Comparison of ENCODE assay signal across 24 cellular contexts in genomic region chr17:28857848-28858360, GRCh38. TPM values are rescaled to one million over a fixed set of nuclear protein-coding genes. Genes with fewer than 3 reads are reported as not detected.
DNase-seq lines count a peak whose midpoint lies in the region; ATAC-seq and TF ChIP-seq lines count a peak whose summit lies in the region.
"Had no signal": no experiment of that assay in that cellular context is flagged by ENCODE, and none has a peak within 500 bp of the region (broad histone marks: within the 10 kb centered on the region; RNA-seq: fewer than 3 reads in every experiment).

No MANE protein-coding gene starts in this region.

- no peak overlapping the region for H3K27ac ChIP-seq in prostate gland
- H3K27ac ChIP-seq: BLaER1 treated with 17β-estradiol and CSF1 and Interleukin-3, amounts not matched to agents 10 nM and 100 nM; heart right ventricle; PC-9; upper lobe of left lung had no signal

- no peak for TF ChIP-seq POLR2A in prostate gland (IDR thresholded peaks at IDR 0.05)

- no peaks in the 10 kb centered on the region for H3K9me3 Mint-ChIP-seq in activated naive CD4-positive, alpha-beta T cell treated with anti-CD3 and anti-CD28 coated beads for 36 hours
- no peaks in the 10 kb centered on the region for H3K9me3 Mint-ChIP-seq in activated CD4-positive, alpha-beta memory T cell treated with anti-CD3 and anti-CD28 coated beads, Interleukin-2, amount 10 ng/mL, durations not matched to agents 7 days and 5 days
- H3K9me3 Mint-ChIP-seq in brain: peaks cover 0 to 3% (median 0%) of the 10 kb centered on the region in 5 experiments
- no peaks in the 10 kb centered on the region for H3K9me3 Mint-ChIP-seq in stimulated activated naive B cell treated with anti-CD40 and anti-IgM and Interleukin-4, amounts not matched to agents 10 μg/mL and 1 μg/mL and 100 μg/mL, for 72 hours

- H3K36me3 ChIP-seq in prostate gland: peaks cover 3 to 11% of the 10 kb centered on the region in 2 donors

- CTCF ChIA-PET in activated naive CD4-positive, alpha-beta T cell treated with anti-CD3 and anti-CD28 coated beads for 36 hours (lab: Charles Lee): interaction anchor here (1.1 to 2.3 kb wide), 3 partner anchors 9 to 94 kb away, joined by 3 to 11 read pairs (median 5); no protein-coding TSS in a partner anchor
- CTCF ChIA-PET in activated CD4-positive, alpha-beta memory T cell treated with anti-CD3 and anti-CD28 coated beads, Interleukin-2, amount 10 ng/mL, durations not matched to agents 7 days and 5 days (lab: Charles Lee): interaction anchor here (1.1 to 2.1 kb wide), 2 partner anchors 9 to 13 kb away, joined by 5 read pairs; no protein-coding TSS in a partner anchor

- H3K27ac Mint-ChIP-seq in activated naive CD4-positive, alpha-beta T cell treated with anti-CD3 and anti-CD28 coated beads for 36 hours: peak overlapping the region; percentile 57
- no peak overlapping the region for H3K27ac Mint-ChIP-seq in activated CD4-positive, alpha-beta memory T cell treated with anti-CD3 and anti-CD28 coated beads, Interleukin-2, amount 10 ng/mL, durations not matched to agents 7 days and 5 days
- H3K27ac Mint-ChIP-seq in brain: no peak overlapping the region
- peak overlapping the region; percentile 89 for H3K27ac Mint-ChIP-seq in stimulated activated naive B cell treated with anti-CD40 and anti-IgM and Interleukin-4, amounts not matched to agents 10 μg/mL and 1 μg/mL and 100 μg/mL, for 72 hours

- no peaks in the 10 kb centered on the region for H3K27me3 ChIP-seq in prostate gland (replicated peaks; ENCODE audit: insufficient read depth)
- H3K27me3 ChIP-seq: BLaER1 treated with 17β-estradiol and CSF1 and Interleukin-3, amounts not matched to agents 10 nM and 100 nM; heart right ventricle; upper lobe of left lung had no signal

- no peak overlapping the region for H3K4me3 ChIP-seq in prostate gland
- H3K4me3 ChIP-seq: BLaER1 treated with 17β-estradiol and CSF1 and Interleukin-3, amounts not matched to agents 10 nM and 100 nM; heart right ventricle; PC-9; upper lobe of left lung had no signal

- H3K4me3 Mint-ChIP-seq in activated naive CD4-positive, alpha-beta T cell treated with anti-CD3 and anti-CD28 coated beads for 36 hours: no peak overlapping the region
- H3K4me3 Mint-ChIP-seq in activated CD4-positive, alpha-beta memory T cell treated with anti-CD3 and anti-CD28 coated beads, Interleukin-2, amount 10 ng/mL, durations not matched to agents 7 days and 5 days: peak overlapping the region; percentile 42
- H3K4me3 Mint-ChIP-seq in brain: peak overlapping the region in 4 of 5 experiments; percentile 54 to 85 (median 65)
- peak overlapping the region in 1 of 2 donors; percentile 41 for H3K4me3 Mint-ChIP-seq in stimulated activated naive B cell treated with anti-CD40 and anti-IgM and Interleukin-4, amounts not matched to agents 10 μg/mL and 1 μg/mL and 100 μg/mL, for 72 hours

- POLR2A ChIA-PET in activated CD4-positive, alpha-beta memory T cell treated with anti-CD3 and anti-CD28 coated beads, Interleukin-2, amount 10 ng/mL, durations not matched to agents 7 days and 5 days (lab: Charles Lee): interaction anchor here (1.4 to 1.7 kb wide), 2 partner anchors 15 to 44 kb away, joined by 3 to 4 read pairs; partner anchors contain the start of gene FAM222B

- H3K4me1 ChIP-seq in prostate gland (replicated peaks): peaks cover 5% of the 10 kb centered on the region

- WGBS in prostate gland: 96% methylated on average over 1 of the region's 1 CpG

- peaks cover 25% of the 10 kb centered on the region for H3K4me1 Mint-ChIP-seq in activated naive CD4-positive, alpha-beta T cell treated with anti-CD3 and anti-CD28 coated beads for 36 hours (ENCODE audit: low read depth)
- H3K4me1 Mint-ChIP-seq in activated CD4-positive, alpha-beta memory T cell treated with anti-CD3 and anti-CD28 coated beads, Interleukin-2, amount 10 ng/mL, durations not matched to agents 7 days and 5 days: peaks cover 30% of the 10 kb centered on the region
- H3K4me1 Mint-ChIP-seq in brain: peaks cover 18% of the 10 kb centered on the region
- H3K4me1 Mint-ChIP-seq in stimulated activated naive B cell treated with anti-CD40 and anti-IgM and Interleukin-4, amounts not matched to agents 10 μg/mL and 1 μg/mL and 100 μg/mL, for 72 hours: peaks cover 22 to 31% of the 10 kb centered on the region in 2 donors

- TF ChIP-seq CTCF in brain (conservative IDR thresholded peaks at IDR 0.05): no peak
- no peak for TF ChIP-seq CTCF in prostate gland (IDR thresholded peaks at IDR 0.05)

- ATAC-seq in stimulated activated naive B cell treated with anti-CD40 and anti-IgM and Interleukin-4, amounts not matched to agents 10 μg/mL and 1 μg/mL and 100 μg/mL, for 72 hours (replicated peaks): peak; percentile 31 to 41
- ATAC-seq: heart right ventricle, Right ventricle myocardium inferior had no signal

- H3K9me3 ChIP-seq in prostate gland: no peaks in the 10 kb centered on the region
- H3K9me3 ChIP-seq: BLaER1 treated with 17β-estradiol and CSF1 and Interleukin-3, amounts not matched to agents 10 nM and 100 nM; Caco-2; heart right ventricle; SK-N-SH; upper lobe of left lung had no signal

- H3K36me3 Mint-ChIP-seq in activated naive CD4-positive, alpha-beta T cell treated with anti-CD3 and anti-CD28 coated beads for 36 hours (ENCODE audit: low read depth): peaks cover 23% of the 10 kb centered on the region
- H3K36me3 Mint-ChIP-seq in activated CD4-positive, alpha-beta memory T cell treated with anti-CD3 and anti-CD28 coated beads, Interleukin-2, amount 10 ng/mL, durations not matched to agents 7 days and 5 days (ENCODE audit: low read depth): peaks cover 33% of the 10 kb centered on the region
- H3K36me3 Mint-ChIP-seq in brain: peaks cover 29% of the 10 kb centered on the region
- peaks cover 39 to 55% of the 10 kb centered on the region in 2 donors for H3K36me3 Mint-ChIP-seq in stimulated activated naive B cell treated with anti-CD40 and anti-IgM and Interleukin-4, amounts not matched to agents 10 μg/mL and 1 μg/mL and 100 μg/mL, for 72 hours

- no peaks in the 10 kb centered on the region for H3K27me3 Mint-ChIP-seq in activated naive CD4-positive, alpha-beta T cell treated with anti-CD3 and anti-CD28 coated beads for 36 hours (ENCODE audit: low read depth)
- no peaks in the 10 kb centered on the region for H3K27me3 Mint-ChIP-seq in activated CD4-positive, alpha-beta memory T cell treated with anti-CD3 and anti-CD28 coated beads, Interleukin-2, amount 10 ng/mL, durations not matched to agents 7 days and 5 days
- peaks cover 9% of the 10 kb centered on the region for H3K27me3 Mint-ChIP-seq in brain
- H3K27me3 Mint-ChIP-seq in stimulated activated naive B cell treated with anti-CD40 and anti-IgM and Interleukin-4, amounts not matched to agents 10 μg/mL and 1 μg/mL and 100 μg/mL, for 72 hours: no peaks in the 10 kb centered on the region

- intact Hi-C loops in activated naive CD4-positive, alpha-beta T cell treated with anti-CD3 and anti-CD28 coated beads for 36 hours (cut with micrococcal nuclease): no loop called here
- intact Hi-C loops in prostate gland (cut with DNase I): loop anchor here (10.0 kb wide), 1 partner anchor 93 kb away; no protein-coding TSS in a partner anchor

- no peak for DNase-seq in activated naive CD4-positive, alpha-beta T cell treated with anti-CD3 and anti-CD28 coated beads for 36 hours
- DNase-seq in activated naive CD4-positive, alpha-beta T cell treated with anti-CD3 and anti-CD28 coated beads, Interleukin-2, amount 50 U/mL, for 16 hours: no peak
- DNase-seq in activated CD4-positive, alpha-beta memory T cell treated with anti-CD3 and anti-CD28 coated beads, Interleukin-2, amount 10 ng/mL, durations not matched to agents 7 days and 5 days: no peak
- DNase-seq in stimulated activated naive B cell treated with anti-CD40 and anti-IgM and Interleukin-4, amounts not matched to agents 10 μg/mL and 1 μg/mL and 100 μg/mL, for 72 hours: peak; percentile 26
- no peak for DNase-seq in prostate gland (ENCODE audit: low spot score)
- DNase-seq in D341Med (ENCODE audit: low spot score): no peak
- DNase-seq: activated gamma-delta T cell; amygdala; Caco-2; DMS79; foreskin melanocyte; HCEC 1CT; heart right ventricle; NCI-H1436; NCI-H2081 treated with DMSO at 0.1 percent for 48 hours; NCI-H2227 treated with DMSO at 0.1 percent for 48 hours; NCI-H69; PC-9; SK-N-SH; stimulated activated CD4-positive, alpha-beta T cell treated with anti-CD3 and anti-CD28 coated beads, Interleukin-4, amount 100 ng/mL, for 1 hour; upper lobe of left lung had no signal

RNA-seq across cellular contexts. Expression of gene ERAL1, which starts 3.1 kb away (rescaled TPM):
- total RNA-seq in activated naive CD4-positive, alpha-beta T cell treated with anti-CD3 and anti-CD28 coated beads for 36 hours: 10 to 100 TPM; 51.2 to 60.4 TPM
- 10 to 100 TPM; 34.6 to 35.2 TPM for total RNA-seq in activated CD4-positive, alpha-beta memory T cell treated with anti-CD3 and anti-CD28 coated beads, Interleukin-2, amount 10 ng/mL, durations not matched to agents 7 days and 5 days
- 91.1 TPM for polyA plus RNA-seq in brain (ENCODE audit: insufficient read depth, low read depth, low replicate concordance)
- 10 to 100 TPM; 49.9 to 70.8 TPM for total RNA-seq in prostate gland

RNA-seq across cellular contexts. Expression of gene FAM222B, which starts 15.3 kb away (rescaled TPM):
- total RNA-seq in activated naive CD4-positive, alpha-beta T cell treated with anti-CD3 and anti-CD28 coated beads for 36 hours: 10 to 100 TPM; 11.2 TPM
- 10 to 100 TPM; 15.5 to 17.1 TPM for total RNA-seq in activated CD4-positive, alpha-beta memory T cell treated with anti-CD3 and anti-CD28 coated beads, Interleukin-2, amount 10 ng/mL, durations not matched to agents 7 days and 5 days
- polyA plus RNA-seq in brain (ENCODE audit: insufficient read depth, low read depth, low replicate concordance): 32.3 TPM
- 10 to 100 TPM; 14.9 to 48.9 TPM for total RNA-seq in prostate gland

RNA-seq across cellular contexts. Expression of gene FLOT2, which starts 39.6 kb away (rescaled TPM):
- total RNA-seq in activated naive CD4-positive, alpha-beta T cell treated with anti-CD3 and anti-CD28 coated beads for 36 hours: 10 to 100 TPM; 66.0 to 71.5 TPM
- total RNA-seq in activated CD4-positive, alpha-beta memory T cell treated with anti-CD3 and anti-CD28 coated beads, Interleukin-2, amount 10 ng/mL, durations not matched to agents 7 days and 5 days: 100 to 1,000 TPM; 193 to 200 TPM
- 183 TPM for polyA plus RNA-seq in brain (ENCODE audit: insufficient read depth, low read depth, low replicate concordance)
- 100 to 1,000 TPM in 1 of 2 donors, 10 to 100 TPM in 1; 82.9 to 121 TPM for total RNA-seq in prostate gland

RNA-seq across cellular contexts. Expression of gene DHRS13, which starts 45.0 kb away (rescaled TPM):
- total RNA-seq in activated naive CD4-positive, alpha-beta T cell treated with anti-CD3 and anti-CD28 coated beads for 36 hours: 10 to 100 TPM; 20.1 to 20.9 TPM
- 10 to 100 TPM; 25.2 to 25.7 TPM for total RNA-seq in activated CD4-positive, alpha-beta memory T cell treated with anti-CD3 and anti-CD28 coated beads, Interleukin-2, amount 10 ng/mL, durations not matched to agents 7 days and 5 days
- 34.5 TPM for polyA plus RNA-seq in brain (ENCODE audit: insufficient read depth, low read depth, low replicate concordance)
- 10 to 100 TPM; 36.8 to 61.3 TPM for total RNA-seq in prostate gland

Comparison
In these comparisons a context has a peak if more than half of its experiments do, and no peak if none do; other contexts are left out.
1. H3K27ac Mint-ChIP-seq: peak in activated naive CD4-positive, alpha-beta T cell treated with anti-CD3 and anti-CD28 coated beads for 36 hours (single experiment) and stimulated activated naive B cell treated with anti-CD40 and anti-IgM and Interleukin-4, amounts not matched to agents 10 μg/mL and 1 μg/mL and 100 μg/mL, for 72 hours (single experiment); none in activated CD4-positive, alpha-beta memory T cell treated with anti-CD3 and anti-CD28 coated beads, Interleukin-2, amount 10 ng/mL, durations not matched to agents 7 days and 5 days (single experiment) and brain (0 of 5).